2 cellular contexts compared by ENCODE assay signal in the genomic region with DNA sequence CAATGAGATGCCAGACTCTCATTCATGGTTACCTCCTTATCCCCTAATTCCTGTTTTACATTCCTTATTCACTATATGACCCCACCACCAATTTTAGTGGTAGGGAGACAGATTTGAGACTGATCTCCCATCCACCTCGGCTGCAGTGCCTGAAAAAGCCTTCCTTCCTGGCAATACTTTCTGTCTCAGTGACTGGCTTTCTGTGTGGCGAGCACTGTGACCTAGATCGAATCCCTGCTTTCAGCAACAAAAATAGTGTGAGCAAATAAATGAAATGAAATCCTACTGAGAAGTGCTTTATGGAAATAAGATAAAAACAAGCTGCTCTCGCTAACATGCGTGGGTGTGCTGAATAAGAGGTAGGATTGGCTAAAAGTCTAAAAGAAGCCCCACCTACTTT.
TF ChIP-seq lines count a peak whose summit lies in the region.

No MANE protein-coding gene starts in this region.

TF ChIP-seq in SK-N-SH, 30 proteins besides CTCF, POLR2A, EP300 and RAD21 (continued from another document):
- TF ChIP-seq, protein P1, sequence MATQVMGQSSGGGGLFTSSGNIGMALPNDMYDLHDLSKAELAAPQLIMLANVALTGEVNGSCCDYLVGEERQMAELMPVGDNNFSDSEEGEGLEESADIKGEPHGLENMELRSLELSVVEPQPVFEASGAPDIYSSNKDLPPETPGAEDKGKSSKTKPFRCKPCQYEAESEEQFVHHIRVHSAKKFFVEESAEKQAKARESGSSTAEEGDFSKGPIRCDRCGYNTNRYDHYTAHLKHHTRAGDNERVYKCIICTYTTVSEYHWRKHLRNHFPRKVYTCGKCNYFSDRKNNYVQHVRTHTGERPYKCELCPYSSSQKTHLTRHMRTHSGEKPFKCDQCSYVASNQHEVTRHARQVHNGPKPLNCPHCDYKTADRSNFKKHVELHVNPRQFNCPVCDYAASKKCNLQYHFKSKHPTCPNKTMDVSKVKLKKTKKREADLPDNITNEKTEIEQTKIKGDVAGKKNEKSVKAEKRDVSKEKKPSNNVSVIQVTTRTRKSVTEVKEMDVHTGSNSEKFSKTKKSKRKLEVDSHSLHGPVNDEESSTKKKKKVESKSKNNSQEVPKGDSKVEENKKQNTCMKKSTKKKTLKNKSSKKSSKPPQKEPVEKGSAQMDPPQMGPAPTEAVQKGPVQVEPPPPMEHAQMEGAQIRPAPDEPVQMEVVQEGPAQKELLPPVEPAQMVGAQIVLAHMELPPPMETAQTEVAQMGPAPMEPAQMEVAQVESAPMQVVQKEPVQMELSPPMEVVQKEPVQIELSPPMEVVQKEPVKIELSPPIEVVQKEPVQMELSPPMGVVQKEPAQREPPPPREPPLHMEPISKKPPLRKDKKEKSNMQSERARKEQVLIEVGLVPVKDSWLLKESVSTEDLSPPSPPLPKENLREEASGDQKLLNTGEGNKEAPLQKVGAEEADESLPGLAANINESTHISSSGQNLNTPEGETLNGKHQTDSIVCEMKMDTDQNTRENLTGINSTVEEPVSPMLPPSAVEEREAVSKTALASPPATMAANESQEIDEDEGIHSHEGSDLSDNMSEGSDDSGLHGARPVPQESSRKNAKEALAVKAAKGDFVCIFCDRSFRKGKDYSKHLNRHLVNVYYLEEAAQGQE (IDR thresholded peaks at IDR 0.05; ENCODE audit: low read depth, low read length) = no peak
- TF ChIP-seq, protein P2, sequence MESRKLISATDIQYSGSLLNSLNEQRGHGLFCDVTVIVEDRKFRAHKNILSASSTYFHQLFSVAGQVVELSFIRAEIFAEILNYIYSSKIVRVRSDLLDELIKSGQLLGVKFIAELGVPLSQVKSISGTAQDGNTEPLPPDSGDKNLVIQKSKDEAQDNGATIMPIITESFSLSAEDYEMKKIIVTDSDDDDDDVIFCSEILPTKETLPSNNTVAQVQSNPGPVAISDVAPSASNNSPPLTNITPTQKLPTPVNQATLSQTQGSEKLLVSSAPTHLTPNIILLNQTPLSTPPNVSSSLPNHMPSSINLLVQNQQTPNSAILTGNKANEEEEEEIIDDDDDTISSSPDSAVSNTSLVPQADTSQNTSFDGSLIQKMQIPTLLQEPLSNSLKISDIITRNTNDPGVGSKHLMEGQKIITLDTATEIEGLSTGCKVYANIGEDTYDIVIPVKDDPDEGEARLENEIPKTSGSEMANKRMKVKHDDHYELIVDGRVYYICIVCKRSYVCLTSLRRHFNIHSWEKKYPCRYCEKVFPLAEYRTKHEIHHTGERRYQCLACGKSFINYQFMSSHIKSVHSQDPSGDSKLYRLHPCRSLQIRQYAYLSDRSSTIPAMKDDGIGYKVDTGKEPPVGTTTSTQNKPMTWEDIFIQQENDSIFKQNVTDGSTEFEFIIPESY (IDR thresholded peaks at IDR 0.05; ENCODE audit: borderline replicate concordance, low read depth) = no peak
- TF ChIP-seq GABPA (IDR thresholded peaks at IDR 0.05; ENCODE audit: low read depth) (no peak), RXRA (IDR thresholded peaks at IDR 0.05; ENCODE audit: borderline replicate concordance, low read depth) (no peak), TCF12 (IDR thresholded peaks at IDR 0.05) (no peak)
- TF ChIP-seq, protein P3, sequence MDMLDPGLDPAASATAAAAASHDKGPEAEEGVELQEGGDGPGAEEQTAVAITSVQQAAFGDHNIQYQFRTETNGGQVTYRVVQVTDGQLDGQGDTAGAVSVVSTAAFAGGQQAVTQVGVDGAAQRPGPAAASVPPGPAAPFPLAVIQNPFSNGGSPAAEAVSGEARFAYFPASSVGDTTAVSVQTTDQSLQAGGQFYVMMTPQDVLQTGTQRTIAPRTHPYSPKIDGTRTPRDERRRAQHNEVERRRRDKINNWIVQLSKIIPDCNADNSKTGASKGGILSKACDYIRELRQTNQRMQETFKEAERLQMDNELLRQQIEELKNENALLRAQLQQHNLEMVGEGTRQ (IDR thresholded peaks at IDR 0.05; ENCODE audit: borderline replicate concordance, low read depth, low read length) = no peak

TF ChIP-seq in SK-N-SH treated with all-trans-retinoic acid at 6 μM for 48 hours, 23 proteins besides CTCF, POLR2A, EP300 and RAD21 (continued from another document):
- TF ChIP-seq, protein P4, sequence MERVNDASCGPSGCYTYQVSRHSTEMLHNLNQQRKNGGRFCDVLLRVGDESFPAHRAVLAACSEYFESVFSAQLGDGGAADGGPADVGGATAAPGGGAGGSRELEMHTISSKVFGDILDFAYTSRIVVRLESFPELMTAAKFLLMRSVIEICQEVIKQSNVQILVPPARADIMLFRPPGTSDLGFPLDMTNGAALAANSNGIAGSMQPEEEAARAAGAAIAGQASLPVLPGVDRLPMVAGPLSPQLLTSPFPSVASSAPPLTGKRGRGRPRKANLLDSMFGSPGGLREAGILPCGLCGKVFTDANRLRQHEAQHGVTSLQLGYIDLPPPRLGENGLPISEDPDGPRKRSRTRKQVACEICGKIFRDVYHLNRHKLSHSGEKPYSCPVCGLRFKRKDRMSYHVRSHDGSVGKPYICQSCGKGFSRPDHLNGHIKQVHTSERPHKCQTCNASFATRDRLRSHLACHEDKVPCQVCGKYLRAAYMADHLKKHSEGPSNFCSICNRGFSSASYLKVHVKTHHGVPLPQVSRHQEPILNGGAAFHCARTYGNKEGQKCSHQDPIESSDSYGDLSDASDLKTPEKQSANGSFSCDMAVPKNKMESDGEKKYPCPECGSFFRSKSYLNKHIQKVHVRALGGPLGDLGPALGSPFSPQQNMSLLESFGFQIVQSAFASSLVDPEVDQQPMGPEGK (CRISPR knock-in tag; IDR thresholded peaks at IDR 0.05; ENCODE audit: borderline replicate concordance) = no peak
- TF ChIP-seq BACH2 (CRISPR knock-in tag; IDR thresholded peaks at IDR 0.05; ENCODE audit: borderline replicate concordance) = no peak
- no peak for TF ChIP-seq ZNF565 (CRISPR knock-in tag; conservative IDR thresholded peaks at IDR 0.05; ENCODE audit: low read depth)
- TF ChIP-seq ESRRG (CRISPR knock-in tag; IDR thresholded peaks at IDR 0.05) = no peak
